Comparison of ENCODE assay signal across 35 cellular contexts in genomic region chr6:52014391-52014790, GRCh38.
"Had no signal": no experiment of that assay in that cellular context is flagged by ENCODE, and none has a peak within 500 bp of the region (broad histone marks: within the 10 kb centered on the region; RNA-seq: fewer than 3 reads in every experiment).

No MANE protein-coding gene starts in this region.

- H3K27me3 ChIP-seq: breast epithelium, cardiac muscle cell, colonic mucosa had no signal

- H3K36me3 ChIP-seq: breast epithelium, cardiac muscle cell, colonic mucosa, WERI-Rb-1 had no signal

- H3K4me1 Mint-ChIP-seq: activated CD4-positive, alpha-beta T cell treated with anti-CD3 and anti-CD28 coated beads for 36 hours; activated CD4-positive, alpha-beta T cell treated with anti-CD3 and anti-CD28 coated beads, Interleukin-2, amount 10 ng/mL, durations not matched to agents 24 days and 14 days; activated CD8-positive, alpha-beta memory T cell treated with anti-CD3 and anti-CD28 coated beads, Interleukin-2, amount 10 ng/mL, durations not matched to agents 7 days and 5 days; activated T-helper 17 cell treated with anti-CD3 and anti-CD28 coated beads, Interleukin-2, amount 50 U/mL, for 72 hours; T-helper 17 cell had no signal

- ATAC-seq: activated CD4-positive, alpha-beta T cell treated with anti-CD3 and anti-CD28 coated beads for 36 hours; activated CD4-positive, CD25-positive, alpha-beta regulatory T cell treated with anti-CD3 and anti-CD28 coated beads, Interleukin-2, amount 50 U/mL, for 24 hours; activated CD8-positive, alpha-beta memory T cell treated with anti-CD3 and anti-CD28 coated beads, Interleukin-2, amount 10 ng/mL, durations not matched to agents 7 days and 5 days; activated CD8-positive, alpha-beta T cell treated with anti-CD3 and anti-CD28 coated beads, Interleukin-2, amount 10 ng/mL, durations not matched to agents 7 days and 5 days; activated T-helper 17 cell treated with anti-CD3 and anti-CD28 coated beads, Interleukin-2, amount 50 U/mL, for 72 hours; T-helper 17 cell had no signal

- H3K36me3 Mint-ChIP-seq: activated CD4-positive, alpha-beta memory T cell treated with anti-CD3 and anti-CD28 coated beads for 36 hours; activated CD8-positive, alpha-beta memory T cell treated with anti-CD3 and anti-CD28 coated beads, Interleukin-2, amount 10 ng/mL, durations not matched to agents 7 days and 5 days; activated naive CD8-positive, alpha-beta T cell; brain had no signal

- H3K4me3 ChIP-seq: breast epithelium, cardiac muscle cell, colonic mucosa had no signal

- DNase-seq: activated B cell treated with CpG ODN at 0.5 μM for 24 hours; activated CD4-positive, alpha-beta memory T cell treated with anti-CD3 and anti-CD28 coated beads for 36 hours; activated CD4-positive, alpha-beta T cell treated with anti-CD3 and anti-CD28 coated beads for 36 hours; activated CD8-positive, alpha-beta memory T cell treated with anti-CD3 and anti-CD28 coated beads, Interleukin-2, amount 10 ng/mL, durations not matched to agents 7 days and 5 days; activated CD8-positive, alpha-beta memory T cell treated with anti-CD3 and anti-CD28 coated beads, Interleukin-2, amount 50 U/mL, for 4 hours; activated CD8-positive, alpha-beta T cell treated with anti-CD3 and anti-CD28 coated beads, Interleukin-2, amount 10 ng/mL, durations not matched to agents 7 days and 5 days; activated effector memory CD4-positive, alpha-beta T cell treated with Interleukin-2 at 50 U/mL for 16 hours; activated gamma-delta T cell treated with Interleukin-2 at 50 U/mL for 16 hours; activated naive CD4-positive, alpha-beta T cell treated with anti-CD3 and anti-CD28 coated beads, Interleukin-2, amount 50 U/mL, for 16 hours; activated naive CD4-positive, alpha-beta T cell treated with Interleukin-2 at 50 U/mL for 16 hours; activated T-cell treated with anti-CD3 and anti-CD28 coated beads, Interleukin-2, amount 50 U/mL, for 24 hours; amniotic stem cell; aorta; central memory CD4-positive, alpha-beta T cell; cerebellar nuclear complex; colonic mucosa; effector CD8-positive, alpha-beta T cell; foreskin fibroblast; head of caudate nucleus; T-helper 1 cell; T-helper 17 cell; T1000; WERI-Rb-1 had no signal

- H3K27me3 Mint-ChIP-seq: activated B cell treated with CpG ODN at 0.5 μM for 24 hours, brain had no signal

- H3K4me1 ChIP-seq: breast epithelium, colonic mucosa had no signal

- H3K27ac ChIP-seq: breast epithelium, cardiac muscle cell, colonic mucosa, epithelial cell of prostate, WERI-Rb-1 had no signal

- FAIRE-seq: endometrium, endothelial cell of umbilical vein, frontal cortex had no signal

- H3K9me3 ChIP-seq: breast epithelium, colonic mucosa had no signal

- H3K4me3 Mint-ChIP-seq: activated B cell treated with CpG ODN at 0.5 μM for 24 hours; activated CD4-positive, alpha-beta memory T cell treated with anti-CD3 and anti-CD28 coated beads for 36 hours; activated CD4-positive, alpha-beta T cell treated with anti-CD3 and anti-CD28 coated beads for 36 hours; activated CD4-positive, alpha-beta T cell treated with anti-CD3 and anti-CD28 coated beads, Interleukin-2, amount 10 ng/mL, durations not matched to agents 24 days and 14 days; activated CD8-positive, alpha-beta memory T cell treated with anti-CD3 and anti-CD28 coated beads, Interleukin-2, amount 10 ng/mL, durations not matched to agents 7 days and 5 days; activated CD8-positive, alpha-beta T cell treated with anti-CD3 and anti-CD28 coated beads, Interleukin-2, amount 10 ng/mL, durations not matched to agents 7 days and 5 days; activated naive CD8-positive, alpha-beta T cell; activated T-cell treated with anti-CD3 and anti-CD28 coated beads, Interleukin-2, amount 50 U/mL, for 24 hours; activated T-helper 17 cell treated with anti-CD3 and anti-CD28 coated beads, Interleukin-2, amount 50 U/mL, for 72 hours; brain; T-helper 17 cell; T-helper 2 cell treated with Interferon-gamma antibody and Interleukin-4, amounts not matched to agents 5 μg/mL and 100 μg/mL, for 36 hours had no signal

- H3K9me3 Mint-ChIP-seq: activated B cell treated with CpG ODN at 0.5 μM for 24 hours; activated CD4-positive, alpha-beta memory T cell treated with anti-CD3 and anti-CD28 coated beads for 36 hours; activated CD4-positive, alpha-beta T cell treated with anti-CD3 and anti-CD28 coated beads, Interleukin-2, amount 10 ng/mL, durations not matched to agents 24 days and 14 days; activated T-cell treated with anti-CD3 and anti-CD28 coated beads, Interleukin-2, amount 50 U/mL, for 24 hours; activated T-helper 17 cell treated with anti-CD3 and anti-CD28 coated beads, Interleukin-2, amount 50 U/mL, for 72 hours; T-helper 2 cell treated with Interferon-gamma antibody and Interleukin-4, amounts not matched to agents 5 μg/mL and 100 μg/mL, for 36 hours had no signal
